Comparison of ENCODE assay signal across 9 cellular contexts in the genomic region with DNA sequence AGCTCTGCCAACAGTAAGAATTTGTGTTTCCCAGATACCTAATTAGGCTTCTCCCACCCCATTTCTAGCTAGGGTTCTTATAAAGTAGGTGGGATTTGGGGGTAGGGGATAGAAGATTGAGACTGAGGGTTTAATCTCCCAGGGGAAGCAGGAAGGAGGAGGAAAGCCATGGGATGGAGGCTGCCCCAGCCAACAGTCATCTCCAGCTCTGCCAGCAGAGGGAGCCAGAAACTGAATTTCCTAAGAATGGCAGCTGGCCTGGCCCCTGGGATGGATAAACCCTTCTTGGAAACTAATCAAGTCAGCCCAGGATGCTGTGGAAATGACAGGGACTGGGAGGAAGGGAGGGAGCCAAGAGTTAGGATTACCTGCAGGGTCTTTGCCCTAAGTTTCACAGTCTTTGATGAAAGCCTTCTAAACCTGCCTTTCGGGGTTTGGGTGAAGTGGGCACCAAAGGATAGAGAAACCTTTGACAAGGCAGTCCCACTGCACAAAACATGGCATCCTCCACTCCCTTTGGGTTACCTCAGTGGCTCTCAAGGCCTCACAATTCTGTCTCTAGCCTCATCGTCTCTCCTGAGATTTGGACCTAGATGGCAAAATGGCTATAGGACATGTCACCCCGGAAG. TPM values are rescaled to one million over a fixed set of nuclear protein-coding genes. Genes with fewer than 3 reads are reported as not detected.
A peak's percentile ranks its signal among the peaks of the same experiment; 100 is the strongest.
DNase-seq lines count a peak whose midpoint lies in the region; ATAC-seq and TF ChIP-seq lines count a peak whose summit lies in the region.
"Had no signal": no experiment of that assay in that cellular context is flagged by ENCODE, and none has a peak within 500 bp of the region (broad histone marks: within the 10 kb centered on the region; RNA-seq: fewer than 3 reads in every experiment).

No MANE protein-coding gene starts in this region.

- no peak for ATAC-seq in HG03442 (IDR thresholded peaks at IDR 0.05; ENCODE audit: unreplicated experiment)

- no peak overlapping the region for H3K4me2 ChIP-seq in Karpas-422 (ENCODE audit: low read depth, low read length, poor library complexity, severe bottlenecking)
- H3K4me2 ChIP-seq: BLaER1 had no signal

- H3K27me3 ChIP-seq in Karpas-422 (ENCODE audit: low read length) (no peaks in the 10 kb centered on the region), ascending aorta (no peaks in the 10 kb centered on the region)
- H3K27me3 ChIP-seq: BLaER1 had no signal

- no peaks in the 10 kb centered on the region for H4K20me1 ChIP-seq in Karpas-422 (ENCODE audit: insufficient read depth, low read depth, low read length)
- H4K20me1 ChIP-seq: BLaER1 had no signal

- no peak overlapping the region for H2AFZ ChIP-seq in Karpas-422 (ENCODE audit: low read length)

- intact Hi-C loops in ascending aorta (cut with DNase I): loop anchor here (10.0 kb wide), 1 partner anchor 299 kb away; no protein-coding TSS in a partner anchor

- no peaks in the 10 kb centered on the region for H3K79me2 ChIP-seq in Karpas-422 (ENCODE audit: low read length)

- H3K36me3 ChIP-seq in Karpas-422 (ENCODE audit: insufficient read depth, low read length) (no peaks in the 10 kb centered on the region), ascending aorta (no peaks in the 10 kb centered on the region)
- H3K36me3 ChIP-seq: BLaER1 had no signal

- no peaks in the 10 kb centered on the region for H3K9me3 ChIP-seq in Karpas-422 (ENCODE audit: low read length)
- no peaks in the 10 kb centered on the region for H3K9me3 ChIP-seq in ascending aorta
- H3K9me3 ChIP-seq: BLaER1 had no signal

- H3K4me1 ChIP-seq in Karpas-422 (ENCODE audit: low read length): peaks cover 6% of the 10 kb centered on the region
- no peaks in the 10 kb centered on the region for H3K4me1 ChIP-seq in ascending aorta
- H3K4me1 ChIP-seq: BLaER1 had no signal

- TF ChIP-seq CTCF in ascending aorta (IDR thresholded peaks at IDR 0.05): peak in 2 of 3 experiments; percentile 55 to 66

- DNase-seq in NCI-H2081 (lab: John Stamatoyannopoulos, UW) (peak; percentile 74 to 77), NCI-H2081 treated with DMSO at 0.1 percent for 48 hours (lab: John Stamatoyannopoulos, UW) (no peak), Karpas-422 (peak; percentile 71), SK-MEL-5 (ENCODE audit: low read depth, low spot score) (peak; percentile 73), ascending aorta (ENCODE audit: low spot score in 2 of 2) (no peak), hepatic stellate cell (ENCODE audit: low spot score) (peak; percentile 78)
- DNase-seq in stimulated activated CD4-positive, alpha-beta T cell treated with anti-CD3 and anti-CD28 coated beads, Interleukin-12 subunit alpha, Interleukin-12 subunit beta, amount 100 ng/mL, for 48 hours (ENCODE audit: low read depth in 2 of 3, low spot score in 1 of 3): peak in 2 of 3 donors; percentile 5 to 38

- in situ Hi-C loops in SK-MEL-5 (cut with HindIII; ENCODE audit: low pct_unique_long_range_greater_than_20kb, low sequenced_read_pairs): no loop called here

- H3K27ac ChIP-seq in Karpas-422 (ENCODE audit: low read length) (no peak overlapping the region), ascending aorta (no peak overlapping the region)
- H3K27ac ChIP-seq: BLaER1 had no signal

- H3K9ac ChIP-seq in Karpas-422 (ENCODE audit: low read length): no peak overlapping the region
- H3K9ac ChIP-seq: BLaER1 had no signal

- no peaks in the 10 kb centered on the region for H3K9me2 ChIP-seq in Karpas-422 (replicated peaks; ENCODE audit: insufficient read depth, low read length)

- H3K4me3 ChIP-seq in Karpas-422 (ENCODE audit: low read length) (no peak overlapping the region), ascending aorta (no peak overlapping the region)
- H3K4me3 ChIP-seq: BLaER1 had no signal

RNA-seq across cellular contexts. Expression of a gene that starts 6.7 kb away (rescaled TPM):
- 3.0 and 5.9 TPM in 2 replicates for total RNA-seq in Karpas-422 (2014; rRNA removed; shearing (Covaris generic); ENCODE audit: low replicate concordance)
- total RNA-seq in SK-MEL-5 (2014; rRNA removed; shearing (Covaris generic)): 5.5 and 5.8 TPM in 2 replicates
- 5.3 and 7.4 TPM in 2 replicates for polyA plus RNA-seq in SK-MEL-5 (2015; cell fraction: cytosol; rRNA removed)
- polyA plus RNA-seq in SK-MEL-5 (2015; cell fraction: nucleus; rRNA removed): 5.7 and 11.7 TPM in 2 replicates
- not detected for total RNA-seq in ascending aorta

RNA-seq across cellular contexts. Expression of a gene that starts 31.5 kb away (rescaled TPM):
- total RNA-seq in Karpas-422 (2014; rRNA removed; shearing (Covaris generic); ENCODE audit: low replicate concordance): 1,619 and 1,990 TPM in 2 replicates
- 1,611 and 1,883 TPM in 2 replicates for total RNA-seq in SK-MEL-5 (2014; rRNA removed; shearing (Covaris generic))
- polyA plus RNA-seq in SK-MEL-5 (2015; cell fraction: cytosol; rRNA removed): 1,069 and 1,277 TPM in 2 replicates
- polyA plus RNA-seq in SK-MEL-5 (2015; cell fraction: nucleus; rRNA removed): 450 and 476 TPM in 2 replicates
- total RNA-seq in ascending aorta: 476 TPM

Comparison
In these comparisons a context has a peak if more than half of its experiments do, and no peak if none do; other contexts are left out.
1. DNase-seq: peak in NCI-H2081 (2 of 2), Karpas-422 (single experiment), SK-MEL-5 (single experiment), hepatic stellate cell (single experiment) and stimulated activated CD4-positive, alpha-beta T cell treated with anti-CD3 and anti-CD28 coated beads, Interleukin-12 subunit alpha, Interleukin-12 subunit beta, amount 100 ng/mL, for 48 hours (2 of 3); none in NCI-H2081 treated with DMSO at 0.1 percent for 48 hours (single experiment) and ascending aorta (0 of 2).